ENCODE assay signal across 37 cellular contexts in the genomic region with DNA sequence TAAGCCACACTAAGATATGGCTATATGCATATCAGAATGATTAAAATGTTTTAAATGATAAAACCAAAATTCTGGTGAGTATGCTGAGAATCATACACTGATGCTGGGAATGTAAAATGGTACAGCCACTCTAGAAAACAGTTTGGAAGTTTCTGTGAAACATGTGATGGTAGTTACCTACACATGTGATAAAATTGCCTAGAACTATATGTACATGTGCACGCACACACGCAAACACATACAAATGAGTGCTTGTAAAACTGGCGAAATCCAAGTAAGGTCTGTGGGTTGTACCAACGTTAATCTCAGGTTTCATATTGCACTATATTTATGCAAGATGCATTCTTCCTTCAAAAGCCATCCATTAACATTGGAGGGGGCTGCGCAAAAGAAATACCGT.
DNase-seq lines count a peak whose midpoint lies in the region; ATAC-seq, FAIRE-seq and TF ChIP-seq lines count a peak whose summit lies in the region.
"Had no signal": no experiment of that assay in that cellular context is flagged by ENCODE, and none has a peak within 500 bp of the region (broad histone marks: within the 10 kb centered on the region; RNA-seq: fewer than 3 reads in every experiment).

No MANE protein-coding gene starts in this region.

- TF ChIP-seq POLR2A in HepG2 (IDR thresholded peaks at IDR 0.05; ENCODE audit: insufficient read depth in 1 of 2, low read depth in 2 of 2, low read length in 2 of 2) (no peak), right lobe of liver (IDR thresholded peaks at IDR 0.05) (no peak)

- no peaks in the 10 kb centered on the region for H3K36me3 Mint-ChIP-seq in glutamatergic neuron (ENCODE audit: unreplicated experiment)
- H3K36me3 Mint-ChIP-seq: CD14-positive monocyte; CD4-positive, alpha-beta memory T cell; CD4-positive, CD25-positive, alpha-beta regulatory T cell; CD8-positive, alpha-beta memory T cell; CD8-positive, alpha-beta T cell had no signal

- no peaks in the 10 kb centered on the region for H3K27me3 Mint-ChIP-seq in glutamatergic neuron (ENCODE audit: unreplicated experiment)
- H3K27me3 Mint-ChIP-seq: CD4-positive, CD25-positive, alpha-beta regulatory T cell had no signal

- no TSS peak for BruUV-seq in HepG2 (replicated peaks; lab: Mats Ljungman, UMichigan)

- H3K9me3 ChIP-seq in heart right ventricle (peaks cover 0 to 2% (median 0%) of the 10 kb centered on the region in 11 donors), right atrium auricular region (no peaks in the 10 kb centered on the region), HepG2 (ENCODE audit: low read length) (no peaks in the 10 kb centered on the region), right lobe of liver (no peaks in the 10 kb centered on the region)
- H3K9me3 ChIP-seq: A549, BE2C, BLaER1, Caco-2 had no signal

- no peak overlapping the region for H2AFZ ChIP-seq in HepG2 (ENCODE audit: low read length)

- DNase-seq in cardiac septum (ENCODE audit: low spot score) (peak; percentile 29), heart right ventricle (no peak), right atrium auricular region (ENCODE audit: low spot score) (peak; percentile 11), left ventricle myocardium superior (no peak), HepG2 (ENCODE audit: low spot score) (no peak), right lobe of liver (no peak), islet precursor cell (peak; percentile 4), glutamatergic neuron (no peak)
- DNase-seq: 8988T; ACHN; AML-193; BE2C; C1 segment of cervical spinal cord; Caco-2; Calu3; CD4-positive, alpha-beta memory T cell; CD4-positive, alpha-beta T cell; CD4-positive, CD25-positive, alpha-beta regulatory T cell; CD8-positive, alpha-beta memory T cell; COR-L47; DMS 273 treated with DMSO at 0.1 percent for 48 hours; DMS153; DMS53; DMS79; DMS79 treated with DMSO at 0.1 percent for 48 hours; DND-41; EL had no signal

- H3K27me3 ChIP-seq in heart right ventricle, result peaks cover 0 to 23% (median 12%) of the 10 kb centered on the region in 7 donors
- H3K27me3 ChIP-seq in right atrium auricular region, result no peaks in the 10 kb centered on the region
- H3K27me3 ChIP-seq in HepG2 (ENCODE audit: control insufficient read depth in 1 of 2, insufficient read depth in 2 of 2, low read length in 2 of 2), result peaks cover 9 to 32% of the 10 kb centered on the region in 2 experiments
- H3K27me3 ChIP-seq in right lobe of liver, result no peaks in the 10 kb centered on the region
- H3K27me3 ChIP-seq: BE2C; BLaER1; BLaER1 treated with 17β-estradiol and CSF1 and Interleukin-3, amounts not matched to agents 10 nM and 100 nM had no signal

- no peak overlapping the region for H3K4me2 ChIP-seq in HepG2 (ENCODE audit: low read depth, low read length)
- H3K4me2 ChIP-seq: A549; BLaER1; BLaER1 treated with 17β-estradiol and CSF1 and Interleukin-3, amounts not matched to agents 10 nM and 100 nM had no signal

- FAIRE-seq in HepG2 (lab: Jason Lieb, UNC), result no peak
- FAIRE-seq: A204.1, A549, D721Med had no signal

- no peak for TF ChIP-seq EP300 in HepG2 (IDR thresholded peaks at IDR 0.05; ENCODE audit: low read depth in 2 of 2, low read length in 2 of 2)
- no peak for TF ChIP-seq EP300 in HepG2 (CRISPR knock-in tag; IDR thresholded peaks at IDR 0.05; ENCODE audit: borderline replicate concordance)

- no peak overlapping the region for H3K4me3 ChIP-seq in heart right ventricle
- H3K4me3 ChIP-seq in right atrium auricular region, result no peak overlapping the region
- no peak overlapping the region for H3K4me3 ChIP-seq in HepG2 (replicated peaks in 1 of 3; ENCODE audit: insufficient read depth in 1 of 3, low read depth in 2 of 3, low read length in 3 of 3)
- no peak overlapping the region for H3K4me3 ChIP-seq in right lobe of liver
- H3K4me3 ChIP-seq: A549; BLaER1; BLaER1 treated with 17β-estradiol and CSF1 and Interleukin-3, amounts not matched to agents 10 nM and 100 nM had no signal

- in situ Hi-C loops in HepG2 (cut with HindIII; ENCODE audit: extremely low pct_ligation_motif_present, low pct_unique_long_range_greater_than_20kb), result no loop called here

- ATAC-seq in heart right ventricle (no peak), left ventricle myocardium superior (no peak), HepG2 (no peak), right lobe of liver (no peak)
- ATAC-seq: A549; CD8-positive, alpha-beta T cell had no signal

- no peak overlapping the region for H3K9ac ChIP-seq in HepG2 (ENCODE audit: insufficient read depth, low read depth, low read length)
- H3K9ac ChIP-seq: BLaER1; BLaER1 treated with 17β-estradiol and CSF1 and Interleukin-3, amounts not matched to agents 10 nM and 100 nM had no signal

- intact Hi-C loops in cardiac septum (cut with DNase I) (no loop called here), heart right ventricle (cut with DNase I) (no loop called here), left ventricle myocardium superior (cut with micrococcal nuclease) (no loop called here), HepG2 (cut with micrococcal nuclease; ENCODE audit: unreplicated experiment) (no loop called here), right lobe of liver (cut with DNase I) (no loop called here)

- no peak overlapping the region for H3K4me3 Mint-ChIP-seq in glutamatergic neuron (ENCODE audit: unreplicated experiment)
- H3K4me3 Mint-ChIP-seq: B cell; CD14-positive monocyte; CD4-positive, alpha-beta memory T cell; CD4-positive, alpha-beta T cell; CD4-positive, CD25-positive, alpha-beta regulatory T cell; CD8-positive, alpha-beta memory T cell; CD8-positive, alpha-beta T cell had no signal

- H3K79me2 ChIP-seq in HepG2 (ENCODE audit: insufficient read depth, low read length), result no peaks in the 10 kb centered on the region

- CTCF ChIA-PET in HepG2 (lab: Yijun Ruan, JAX; ENCODE audit: low intra/inter-chr PET ratio, low total read pairs), result no interaction called here

- no peaks in the 10 kb centered on the region for H4K20me1 ChIP-seq in HepG2 (ENCODE audit: insufficient read depth, low read length)
- H4K20me1 ChIP-seq: BLaER1; BLaER1 treated with 17β-estradiol and CSF1 and Interleukin-3, amounts not matched to agents 10 nM and 100 nM had no signal

- H3K4me1 ChIP-seq in heart right ventricle, result no peaks in the 10 kb centered on the region
- H3K4me1 ChIP-seq in right atrium auricular region, result no peaks in the 10 kb centered on the region
- no peaks in the 10 kb centered on the region for H3K4me1 ChIP-seq in HepG2 (ENCODE audit: insufficient read depth, low read length)
- H3K4me1 ChIP-seq in right lobe of liver, result no peaks in the 10 kb centered on the region
- H3K4me1 ChIP-seq: A549, BE2C, Caco-2 had no signal

- H3K36me3 ChIP-seq in heart right ventricle (no peaks in the 10 kb centered on the region), right atrium auricular region (no peaks in the 10 kb centered on the region), HepG2 (replicated peaks in 1 of 2; ENCODE audit: control insufficient read depth in 1 of 2, insufficient read depth in 2 of 2, low read length in 2 of 2) (no peaks in the 10 kb centered on the region), right lobe of liver (no peaks in the 10 kb centered on the region)
- H3K36me3 ChIP-seq: BE2C; BLaER1; BLaER1 treated with 17β-estradiol and CSF1 and Interleukin-3, amounts not matched to agents 10 nM and 100 nM had no signal

- TF ChIP-seq CTCF in heart right ventricle (IDR thresholded peaks at IDR 0.05), result no peak
- TF ChIP-seq CTCF in right atrium auricular region (IDR thresholded peaks at IDR 0.05), result no peak
- no peak for TF ChIP-seq CTCF in HepG2 (CRISPR knock-in tag; IDR thresholded peaks at IDR 0.05)
- TF ChIP-seq CTCF in right lobe of liver (IDR thresholded peaks at IDR 0.05), result no peak
- no peak for TF ChIP-seq CTCF in glutamatergic neuron (IDR thresholded peaks at IDR 0.05; ENCODE audit: partially characterized antibody, unreplicated experiment)

- no peak overlapping the region for H3K27ac Mint-ChIP-seq in glutamatergic neuron (ENCODE audit: unreplicated experiment)
- H3K27ac Mint-ChIP-seq: B cell; CD14-positive monocyte; CD4-positive, alpha-beta memory T cell; CD4-positive, alpha-beta T cell; CD4-positive, CD25-positive, alpha-beta regulatory T cell; CD8-positive, alpha-beta memory T cell; CD8-positive, alpha-beta T cell had no signal

- peaks cover 4% of the 10 kb centered on the region for H3K4me1 Mint-ChIP-seq in glutamatergic neuron (ENCODE audit: low read depth, unreplicated experiment)
- H3K4me1 Mint-ChIP-seq: B cell; CD14-positive monocyte; CD4-positive, alpha-beta memory T cell; CD4-positive, CD25-positive, alpha-beta regulatory T cell; CD8-positive, alpha-beta memory T cell had no signal

- TF ChIP-seq RAD21 in HepG2 (CRISPR knock-in tag; IDR thresholded peaks at IDR 0.05), result no peak

- 92 to 96% methylated on average over 6 of the region's 6 CpGs for WGBS in heart right ventricle, 2 donors
- WGBS in HepG2 (ENCODE audit: low lambda C conversion rate), result 28% methylated on average over 6 of the region's 6 CpGs
- 73% methylated on average over 6 of the region's 6 CpGs for WGBS in right lobe of liver (ENCODE audit: insufficient coverage, low coverage, low lambda C conversion rate, missing lambda C conversion rate)

- POLR2A ChIA-PET in HepG2 (lab: Yijun Ruan, JAX), result no interaction called here

- H3K9me3 Mint-ChIP-seq in glutamatergic neuron (ENCODE audit: unreplicated experiment), result peaks cover 1% of the 10 kb centered on the region
- H3K9me3 Mint-ChIP-seq: CD4-positive, alpha-beta T cell; CD8-positive, alpha-beta T cell had no signal

- H3K27ac ChIP-seq in heart right ventricle, result no peak overlapping the region
- no peak overlapping the region for H3K27ac ChIP-seq in right atrium auricular region
- H3K27ac ChIP-seq in HepG2 (ENCODE audit: extremely low read length, insufficient read depth, low read length), result no peak overlapping the region
- H3K27ac ChIP-seq in right lobe of liver, result no peak overlapping the region
- H3K27ac ChIP-seq: 22Rv1; A549; BLaER1; BLaER1 treated with 17β-estradiol and CSF1 and Interleukin-3, amounts not matched to agents 10 nM and 100 nM; C4-2B had no signal

TF ChIP-seq in HepG2, 621 proteins besides CTCF, POLR2A, EP300 and RAD21 (continues in another document):
- TF ChIP-seq, protein P1, sequence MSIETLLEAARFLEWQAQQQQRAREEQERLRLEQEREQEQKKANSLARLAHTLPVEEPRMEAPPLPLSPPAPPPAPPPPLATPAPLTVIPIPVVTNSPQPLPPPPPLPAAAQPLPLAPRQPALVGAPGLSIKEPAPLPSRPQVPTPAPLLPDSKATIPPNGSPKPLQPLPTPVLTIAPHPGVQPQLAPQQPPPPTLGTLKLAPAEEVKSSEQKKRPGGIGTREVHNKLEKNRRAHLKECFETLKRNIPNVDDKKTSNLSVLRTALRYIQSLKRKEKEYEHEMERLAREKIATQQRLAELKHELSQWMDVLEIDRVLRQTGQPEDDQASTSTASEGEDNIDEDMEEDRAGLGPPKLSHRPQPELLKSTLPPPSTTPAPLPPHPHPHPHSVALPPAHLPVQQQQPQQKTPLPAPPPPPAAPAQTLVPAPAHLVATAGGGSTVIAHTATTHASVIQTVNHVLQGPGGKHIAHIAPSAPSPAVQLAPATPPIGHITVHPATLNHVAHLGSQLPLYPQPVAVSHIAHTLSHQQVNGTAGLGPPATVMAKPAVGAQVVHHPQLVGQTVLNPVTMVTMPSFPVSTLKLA (IDR thresholded peaks at IDR 0.05), result peak; percentile 91

Comparison
In these comparisons a context has a peak if more than half of its experiments do, and no peak if none do; other contexts are left out.
1. DNase-seq: peak in cardiac septum (single experiment), right atrium auricular region (single experiment) and islet precursor cell (single experiment); none in heart right ventricle (0 of 2), left ventricle myocardium superior (single experiment), HepG2 (single experiment), right lobe of liver (0 of 3) and glutamatergic neuron (single experiment).